8 cellular contexts compared by ENCODE assay signal in genomic region chr16:20904507-20905079, GRCh38. TPM values are rescaled to one million over a fixed set of nuclear protein-coding genes. Genes with fewer than 3 reads are reported as not detected.
A peak's percentile ranks its signal among the peaks of the same experiment; 100 is the strongest.
DNase-seq lines count a peak whose midpoint lies in the region; ATAC-seq and TF ChIP-seq lines count a peak whose summit lies in the region.

No MANE protein-coding gene starts in this region.

- ATAC-seq in HCT116 = peak; percentile 31
- no peak for ATAC-seq in T-helper 17 cell
- no peak for ATAC-seq in GM21367 (IDR thresholded peaks at IDR 0.05; ENCODE audit: unreplicated experiment)
- no peak for ATAC-seq in HG03196 (IDR thresholded peaks at IDR 0.05; ENCODE audit: unreplicated experiment)

- H3K27ac Mint-ChIP-seq in T-helper 17 cell = peak overlapping the region; percentile 83

- peak; percentile 82 for DNase-seq in AG10803 (ENCODE audit: low read depth)
- DNase-seq in HCT116 (ENCODE audit: low read depth, low spot score) = peak; percentile 85
- no peak for DNase-seq in T-helper 17 cell
- DNase-seq in fibroblast of lung (ENCODE audit: low read depth in 2 of 2) = peak; percentile 59 to 98
- DNase-seq in spleen = no peak
- DNase-seq in activated gamma-delta T cell (lab: John Stamatoyannopoulos, UW) = no peak

- peak overlapping the region; percentile 34 for H3K9ac ChIP-seq in HCT116 (ENCODE audit: low read length)
- no peak overlapping the region for H3K9ac ChIP-seq in fibroblast of lung (ENCODE audit: insufficient read depth, low read length)

- H3K27ac ChIP-seq in HCT116 (ENCODE audit: low read depth, low read length) (peak overlapping the region; percentile 85), fibroblast of lung (ENCODE audit: insufficient read depth, low read length) (peak overlapping the region; percentile 93), spleen (peak overlapping the region; percentile 61 to 99 (median 88))

- H3K36me3 ChIP-seq in HCT116 (ENCODE audit: control insufficient read depth in 1 of 2, insufficient read depth in 2 of 2, low read length in 2 of 2) = no peaks in the 10 kb centered on the region
- no peaks in the 10 kb centered on the region for H3K36me3 ChIP-seq in fibroblast of lung (ENCODE audit: control insufficient read depth, insufficient read depth, low read length)
- peaks cover 0 to 7% (median 0%) of the 10 kb centered on the region in 6 donors for H3K36me3 ChIP-seq in spleen

- peaks cover 6% of the 10 kb centered on the region for H3K36me3 Mint-ChIP-seq in T-helper 17 cell (ENCODE audit: low read depth)

- H3K4me2 ChIP-seq in HCT116 (ENCODE audit: low read length) (peak overlapping the region; percentile 63), fibroblast of lung (ENCODE audit: extremely low read depth, insufficient read depth, low read length) (peak overlapping the region; percentile 30)

- H3K27me3 Mint-ChIP-seq in T-helper 17 cell = no peaks in the 10 kb centered on the region

- TF ChIP-seq POLR2A in HCT116 (IDR thresholded peaks at IDR 0.05; ENCODE audit: borderline replicate concordance, extremely low read depth, insufficient read depth, insufficient read length) = no peak
- no peak for TF ChIP-seq POLR2A in spleen (IDR thresholded peaks at IDR 0.05)

- no peaks in the 10 kb centered on the region for H3K9me2 ChIP-seq in HCT116 (ENCODE audit: insufficient read depth)

- peaks cover 23% of the 10 kb centered on the region for H3K79me2 ChIP-seq in HCT116 (ENCODE audit: insufficient read depth, low read length)
- peaks cover 32% of the 10 kb centered on the region for H3K79me2 ChIP-seq in fibroblast of lung (ENCODE audit: control insufficient read depth, insufficient read depth, low read length)

- CTCF ChIA-PET in HCT116 (lab: Charles Lee) = no interaction called here

- no peak overlapping the region for H3K4me3 ChIP-seq in AG10803 (ENCODE audit: low read length)
- no peak overlapping the region for H3K4me3 ChIP-seq in HCT116 (replicated peaks in 1 of 2; ENCODE audit: low read depth in 1 of 2, low read length in 2 of 2)
- no peak overlapping the region for H3K4me3 ChIP-seq in fibroblast of lung (replicated peaks in 1 of 4; ENCODE audit: control extremely low read depth in 1 of 4, insufficient read depth in 1 of 4, low read depth in 3 of 4, low read length in 4 of 4)
- peak overlapping the region in 1 of 8 donors; percentile 28 for H3K4me3 ChIP-seq in spleen

- H3K4me3 Mint-ChIP-seq in T-helper 17 cell = peak overlapping the region; percentile 51

- H3K4me1 ChIP-seq in HCT116 (ENCODE audit: control insufficient read depth in 1 of 2, insufficient read depth in 2 of 2, low read length in 2 of 2) (peaks cover 56 to 74% of the 10 kb centered on the region in 2 experiments), fibroblast of lung (ENCODE audit: control insufficient read depth, extremely low read depth, insufficient read depth, low read length) (peaks cover 47% of the 10 kb centered on the region), spleen (peaks cover 31 to 81% (median 62%) of the 10 kb centered on the region in 6 donors)

- no peaks in the 10 kb centered on the region for H4K20me1 ChIP-seq in HCT116 (ENCODE audit: insufficient read depth)
- H4K20me1 ChIP-seq in fibroblast of lung (ENCODE audit: control insufficient read depth, extremely low read depth, insufficient read depth, low read length) = no peaks in the 10 kb centered on the region

- no peaks in the 10 kb centered on the region for H3K27me3 ChIP-seq in HCT116 (ENCODE audit: insufficient read depth, low read length)
- no peaks in the 10 kb centered on the region for H3K27me3 ChIP-seq in fibroblast of lung (ENCODE audit: control insufficient read depth, insufficient read depth, low read length)
- H3K27me3 ChIP-seq in spleen (replicated peaks in 1 of 7) = no peaks in the 10 kb centered on the region

- TF ChIP-seq RAD21 in HCT116 (IDR thresholded peaks at IDR 0.05; ENCODE audit: low read depth) = peak; percentile 25

- no TSS peak for BruUV-seq in HCT116 (replicated peaks; lab: Mats Ljungman, UMichigan)

- intact Hi-C loops in HCT116 (cut with micrococcal nuclease) (loop anchor here (5.0 to 10.0 kb wide), 3 partner anchors 37 to 400 kb away; no protein-coding TSS in a partner anchor), spleen (cut with DNase I; ENCODE audit: low total_unique reads) (no loop called here)

- 9 to 25% (median 19%) methylated on average over 3 of the region's 3 CpGs for WGBS in spleen, 5 donors

- peaks cover 54% of the 10 kb centered on the region for H3K4me1 Mint-ChIP-seq in T-helper 17 cell

- H2AFZ ChIP-seq in HCT116 (ENCODE audit: low read depth, low read length, poor library complexity, severe bottlenecking) = no peak overlapping the region
- H2AFZ ChIP-seq in fibroblast of lung (ENCODE audit: low read length) = no peak overlapping the region

- POLR2A ChIA-PET in HCT116 (lab: Charles Lee) = interaction anchor here (1.5 kb wide), 1 partner anchor 10 kb away, joined by 5 read pairs; no protein-coding TSS in a partner anchor

- TF ChIP-seq CTCF in AG10803 (conservative IDR thresholded peaks at IDR 0.05; ENCODE audit: low read length) (no peak), HCT116 (IDR thresholded peaks at IDR 0.05 in 2 of 3, conservative IDR thresholded peaks at IDR 0.05 in 1 of 3; ENCODE audit: borderline replicate concordance in 1 of 3, insufficient read depth in 1 of 3, low read depth in 2 of 3, low read length in 2 of 3) (no peak), fibroblast of lung (conservative IDR thresholded peaks at IDR 0.05 in 1 of 2, IDR thresholded peaks at IDR 0.05 in 1 of 2; ENCODE audit: low read depth in 1 of 2, low read length in 2 of 2) (no peak), spleen (IDR thresholded peaks at IDR 0.05 in 8 of 11, conservative IDR thresholded peaks at IDR 0.05 in 3 of 11) (peak in 3 of 11 experiments; percentile 25 to 65 (median 33))

- H3K9me3 ChIP-seq in HCT116 (ENCODE audit: control insufficient read depth in 1 of 2, insufficient read depth in 1 of 2, low read depth in 1 of 2, low read length in 2 of 2) (no peaks in the 10 kb centered on the region), T-helper 17 cell (ENCODE audit: control insufficient read depth, low read length, poor library complexity, severe bottlenecking) (no peaks in the 10 kb centered on the region), fibroblast of lung (ENCODE audit: control insufficient read depth, insufficient read depth, low read depth, low read length) (no peaks in the 10 kb centered on the region), spleen (no peaks in the 10 kb centered on the region)

- RAD21 ChIA-PET in HCT116 (lab: Charles Lee; ENCODE audit: low non-redundant PET in 1 of 2, low total read pairs in 2 of 2, uncharacterized antibody in 2 of 2, unreplicated experiment in 2 of 2) = interaction anchor here (0.9 to 1.4 kb wide), 2 partner anchors 176 to 179 kb away, joined by 3 to 4 read pairs; no protein-coding TSS in a partner anchor

TF ChIP-seq in HCT116, 20 proteins besides CTCF, POLR2A, EP300 and RAD21:
- peak; percentile 82 for TF ChIP-seq JUND (IDR thresholded peaks at IDR 0.05)
- 0 out of 2 replicates have a peak, but pooled peaks have one; percentile 8 for TF ChIP-seq SRF (IDR thresholded peaks at IDR 0.05; ENCODE audit: low read depth)
- TF ChIP-seq ZNF274 (IDR thresholded peaks at IDR 0.05; ENCODE audit: low read depth, low read length) = no peak
- TF ChIP-seq POLR2AphosphoS5 (IDR thresholded peaks at IDR 0.05; ENCODE audit: low read depth, low read length) = peak; percentile 68
- peak; percentile 70; the same call in 1 of the 2 replicates for TF ChIP-seq CEBPB (IDR thresholded peaks at IDR 0.05; ENCODE audit: low read depth)
- peak; percentile 44 for TF ChIP-seq FOSL1 (IDR thresholded peaks at IDR 0.05; ENCODE audit: low read depth)
- TF ChIP-seq SIN3A (IDR thresholded peaks at IDR 0.05; ENCODE audit: low read depth) = peak; percentile 71
- peak; percentile 89 for TF ChIP-seq SP1 (IDR thresholded peaks at IDR 0.05; ENCODE audit: low read depth)
- TF ChIP-seq EZH2phosphoT487 (IDR thresholded peaks at IDR 0.05; ENCODE audit: borderline replicate concordance) = no peak

RNA-seq across cellular contexts. Expression of gene LYRM1, which starts 4.0 kb away (rescaled TPM):
- total RNA-seq in HCT116 (2021; ENCODE audit: unreplicated experiment) (26.7 TPM), T-helper 17 cell (10 to 100 TPM; 15.0 to 20.1 TPM), fibroblast of lung (87.1 and 131 TPM in 2 replicates), spleen (10 to 100 TPM; 15.3 to 25.4 (median 22.8) TPM)
- polyA plus RNA-seq in HCT116 (2012) = 41.5 and 44.9 TPM in 2 replicates
- polyA plus RNA-seq in fibroblast of lung (54.9 and 55.3 TPM in 2 replicates), spleen (10 to 100 TPM; 35.8 to 47.2 (median 39.4) TPM)
- 39.0 and 42.7 TPM in 2 replicates for polyA plus RNA-seq in fibroblast of lung (2012)
- 1.4 TPM in 2 replicates for polyA minus RNA-seq in fibroblast of lung (ENCODE audit: low replicate concordance)

RNA-seq across cellular contexts. Expression of gene DCUN1D3, which starts 4.4 kb away (rescaled TPM):
- total RNA-seq in HCT116 (2021; ENCODE audit: unreplicated experiment) = 16.4 TPM
- 7.4 and 7.7 TPM in 2 replicates for polyA plus RNA-seq in HCT116 (2012)
- total RNA-seq in T-helper 17 cell = 1 to 10 TPM; 3.9 to 4.0 TPM
- total RNA-seq in fibroblast of lung = 30.8 and 42.8 TPM in 2 replicates
- polyA plus RNA-seq in fibroblast of lung = 18.7 and 20.4 TPM in 2 replicates
- 13.6 and 17.0 TPM in 2 replicates for polyA plus RNA-seq in fibroblast of lung (2012)
- 13.3 and 22.0 TPM in 2 replicates for polyA minus RNA-seq in fibroblast of lung (ENCODE audit: low replicate concordance)
- 10 to 100 TPM in 4 of 7 donors, 1 to 10 TPM in 3; 6.8 to 13.7 (median 10.1) TPM for total RNA-seq in spleen
- 1 to 10 TPM; 1.0 to 3.0 (median 1.3) TPM for polyA plus RNA-seq in spleen

Comparison
In these comparisons a context has a peak if more than half of its experiments do, and no peak if none do; other contexts are left out.
1. DNase-seq: peak in AG10803 (single experiment), HCT116 (single experiment) and fibroblast of lung (2 of 2); none in T-helper 17 cell (0 of 3), spleen (single experiment) and activated gamma-delta T cell (single experiment).
2. Peak in every context shown above with its lines, with median percentiles within 50 percentile points of each other: H3K27ac ChIP-seq.